Comparison of ENCODE assay signal across 8 cellular contexts in the genomic region with DNA sequence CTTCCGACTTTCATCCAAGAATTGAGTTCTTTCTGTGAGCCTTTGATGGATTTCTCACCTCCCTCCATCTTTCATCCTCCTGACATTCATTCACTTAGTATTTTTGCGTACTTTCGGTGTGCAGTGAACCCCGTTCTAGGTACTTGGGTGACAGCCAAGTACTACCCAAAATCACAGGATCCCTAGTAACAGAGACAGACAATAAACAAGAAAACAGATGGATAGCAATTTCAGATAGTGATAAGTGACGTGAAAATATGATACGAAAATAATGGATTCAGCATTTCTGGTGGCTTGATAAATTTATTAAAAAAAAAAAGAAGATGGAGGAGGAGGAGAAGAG. TPM values are rescaled to one million over a fixed set of nuclear protein-coding genes. Genes with fewer than 3 reads are reported as not detected.
DNase-seq lines count a peak whose midpoint lies in the region; ATAC-seq, FAIRE-seq and TF ChIP-seq lines count a peak whose summit lies in the region.

No MANE protein-coding gene starts in this region.

- H3K4me3 Mint-ChIP-seq in CD4-positive, alpha-beta T cell: peak overlapping the region; percentile 92

- H3K4me2 ChIP-seq in GM12878 (ENCODE audit: control insufficient read depth, insufficient read depth): peak overlapping the region; percentile 84

- FAIRE-seq in GM12878 (lab: Jason Lieb, UNC): no peak

- no peaks in the 10 kb centered on the region for H3K27me3 ChIP-seq in CD4-positive, alpha-beta T cell (ENCODE audit: control insufficient read depth, insufficient read depth, low read length)
- H3K27me3 ChIP-seq in GM12878 (replicated peaks in 1 of 2; ENCODE audit: control insufficient read depth in 2 of 2, insufficient read depth in 2 of 2, low read length in 1 of 2) (no peaks in the 10 kb centered on the region), muscle layer of colon (ENCODE audit: control insufficient read depth in 1 of 2, insufficient read depth in 2 of 2, low read length in 2 of 2) (no peaks in the 10 kb centered on the region)

- no peaks in the 10 kb centered on the region for H3K9me3 ChIP-seq in CD4-positive, alpha-beta T cell (ENCODE audit: control insufficient read depth, low read length)
- H3K9me3 ChIP-seq in GM12878 (replicated peaks; ENCODE audit: control insufficient read depth, insufficient read depth, low read length) (no peaks in the 10 kb centered on the region), muscle layer of colon (ENCODE audit: low read length) (no peaks in the 10 kb centered on the region)

- in situ Hi-C loops in GM12878 (cut with MboI): loop anchor here (10.0 kb wide), 2 partner anchors 432 to 582 kb away; no protein-coding TSS in a partner anchor

- H3K4me1 ChIP-seq in GM12878 (ENCODE audit: control insufficient read depth, insufficient read depth, low read length) (peaks cover 1% of the 10 kb centered on the region; the same call in 1 of the 2 replicates), muscle layer of colon (ENCODE audit: insufficient read depth, low read length) (peaks cover 16% of the 10 kb centered on the region)

- H3K9me3 Mint-ChIP-seq in CD4-positive, alpha-beta T cell: no peaks in the 10 kb centered on the region

- no peaks in the 10 kb centered on the region for H3K36me3 ChIP-seq in GM12878 (ENCODE audit: control insufficient read depth in 2 of 2, insufficient read depth in 2 of 2, low read length in 1 of 2)
- no peaks in the 10 kb centered on the region for H3K36me3 ChIP-seq in muscle layer of colon (ENCODE audit: insufficient read depth, low read length)

- no peak for TF ChIP-seq EP300 in GM12878 (IDR thresholded peaks at IDR 0.05; ENCODE audit: borderline replicate concordance in 1 of 2, control insufficient read depth in 1 of 2, low read depth in 2 of 2, low read length in 2 of 2)

- peaks cover 42% of the 10 kb centered on the region for H3K4me1 Mint-ChIP-seq in CD4-positive, alpha-beta T cell (ENCODE audit: low read depth)

- CTCF ChIA-PET in CD4-positive, alpha-beta T cell (lab: Charles Lee): interaction anchor here (1.5 kb wide), 1 partner anchor 18 kb away, joined by 4 read pairs; no protein-coding TSS in a partner anchor
- CTCF ChIA-PET in GM12878 (lab: Yijun Ruan, JAX): interaction anchor here (0.7 to 2.6 kb wide), 4 partner anchors 11 to 66 kb away, joined by 3 to 13 read pairs (median 4); no protein-coding TSS in a partner anchor

- BruUV-seq in GM12878 (replicated peaks; lab: Mats Ljungman, UMichigan): no TSS peak

- peak overlapping the region; percentile 98 for H2AFZ ChIP-seq in GM12878 (ENCODE audit: control insufficient read depth, low read depth, low read length)

- H3K36me3 Mint-ChIP-seq in CD4-positive, alpha-beta T cell (ENCODE audit: low read depth): peaks cover 32% of the 10 kb centered on the region

- intact Hi-C loops in CD4-positive, alpha-beta T cell (cut with DNase I, micrococcal nuclease): loop anchor here in 1 of 2 experiments (5.0 to 10.0 kb wide), 4 partner anchors 41 to 572 kb away; no protein-coding TSS in a partner anchor
- intact Hi-C loops in GM12878 (cut with micrococcal nuclease; ENCODE audit: unreplicated experiment): loop anchor here (5.0 kb wide), 1 partner anchor 81 kb away; no protein-coding TSS in a partner anchor

- H3K4me3 ChIP-seq in GM12878 (peak overlapping the region; percentile 88), muscle layer of colon (ENCODE audit: low read depth in 1 of 2, low read length in 2 of 2) (peak overlapping the region; percentile 77 to 92)

- H3K27ac ChIP-seq in CD4-positive, alpha-beta T cell (ENCODE audit: low read depth, low read length): peak overlapping the region; percentile 92
- H3K27ac ChIP-seq in GM12878 (ENCODE audit: control insufficient read depth, insufficient read depth) (no peak overlapping the region), muscle layer of colon (ENCODE audit: low read depth, low read length) (peak overlapping the region; percentile 91)

- no peaks in the 10 kb centered on the region for H4K20me1 ChIP-seq in GM12878 (ENCODE audit: control insufficient read depth, insufficient read depth)

- POLR2A ChIA-PET in CD4-positive, alpha-beta T cell (lab: Charles Lee): interaction anchor here (1.0 to 1.8 kb wide), 7 partner anchors 17 to 938 kb away, joined by 3 to 9 read pairs (median 3); no protein-coding TSS in a partner anchor
- POLR2A ChIA-PET in GM12878 (lab: Charles Lee): interaction anchor here (1.1 kb wide), 1 partner anchor 83 kb away, joined by 3 read pairs; no protein-coding TSS in a partner anchor

- H3K9ac ChIP-seq in GM12878 (ENCODE audit: control insufficient read depth, insufficient read depth, low read length): 0 out of 2 replicates have a peak overlapping the region, but pooled peaks have one; percentile 21
- H3K9ac ChIP-seq in muscle layer of colon (ENCODE audit: low read length): no peak overlapping the region

- TF ChIP-seq POLR2A in GM12878 (IDR thresholded peaks at IDR 0.05; ENCODE audit: low read depth, low read length): no peak

- RAD21 ChIA-PET in GM12878 (lab: Charles Lee; ENCODE audit: unreplicated experiment): interaction anchor here (0.9 to 2.2 kb wide), 9 partner anchors 9 to 128 kb away, joined by 3 to 7 read pairs (median 4); partner anchors contain the start of gene DYNC1LI1

- H3K27me3 Mint-ChIP-seq in CD4-positive, alpha-beta T cell: no peaks in the 10 kb centered on the region

- peak; percentile 15 for ATAC-seq in CD4-positive, alpha-beta T cell (ENCODE audit: poor library complexity)
- ATAC-seq in HG02943 (IDR thresholded peaks at IDR 0.05; ENCODE audit: low read depth, unreplicated experiment): peak; percentile 10
- peak; percentile 1; the same call in 2 of the 3 replicates for ATAC-seq in GM12878
- no peak for ATAC-seq in HG02973 (IDR thresholded peaks at IDR 0.05; ENCODE audit: unreplicated experiment)
- no peak for ATAC-seq in HG03520 (IDR thresholded peaks at IDR 0.05; ENCODE audit: unreplicated experiment)

- SMC1A ChIA-PET in GM12878 (lab: Charles Lee; ENCODE audit: uncharacterized antibody, unreplicated experiment): interaction anchor here (0.6 to 6.0 kb wide), 7 partner anchors 9 to 185 kb away, joined by 3 to 61 read pairs (median 5); no protein-coding TSS in a partner anchor

- TF ChIP-seq RAD21 in GM12878 (IDR thresholded peaks at IDR 0.05; ENCODE audit: insufficient read depth, low read depth, low read length): no peak

- WGBS in GM12878 (ENCODE audit: insufficient coverage, insufficient replicate concordance, low lambda C conversion rate, missing lambda C conversion rate): 0% methylated on average over 6 of the region's 6 CpGs

- peak overlapping the region; percentile 83 for H3K27ac Mint-ChIP-seq in CD4-positive, alpha-beta T cell

- no peak for TF ChIP-seq CTCF in CD4-positive, alpha-beta T cell (IDR thresholded peaks at IDR 0.05)
- TF ChIP-seq CTCF in GM12878 (IDR thresholded peaks at IDR 0.05 in 2 of 3, conservative IDR thresholded peaks at IDR 0.05 in 1 of 3; ENCODE audit: control insufficient read depth in 2 of 3, extremely low read depth in 1 of 3, insufficient read depth in 1 of 3, low read depth in 3 of 3, low read length in 3 of 3): no peak

- DNase-seq in CD4-positive, alpha-beta T cell: no peak
- DNase-seq in GM12878 (ENCODE audit: low read depth, low spot score): no peak
- no peak for DNase-seq in iPS-NIHi11 (ENCODE audit: low spot score)
- no peak for DNase-seq in AG08396 (ENCODE audit: low spot score)

- H3K79me2 ChIP-seq in GM12878 (ENCODE audit: control insufficient read depth, insufficient read depth, low read length): peaks cover 16% of the 10 kb centered on the region

TF ChIP-seq in GM12878, 131 proteins besides CTCF, POLR2A, EP300 and RAD21 (continues in another document):
- TF ChIP-seq, protein P1, sequence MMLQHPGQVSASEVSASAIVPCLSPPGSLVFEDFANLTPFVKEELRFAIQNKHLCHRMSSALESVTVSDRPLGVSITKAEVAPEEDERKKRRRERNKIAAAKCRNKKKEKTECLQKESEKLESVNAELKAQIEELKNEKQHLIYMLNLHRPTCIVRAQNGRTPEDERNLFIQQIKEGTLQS (IDR thresholded peaks at IDR 0.05; ENCODE audit: borderline replicate concordance, extremely low read depth, low read depth, low read length): no peak
- TF ChIP-seq ETV6 (conservative IDR thresholded peaks at IDR 0.05 in 1 of 2, IDR thresholded peaks at IDR 0.05 in 1 of 2; ENCODE audit: borderline replicate concordance in 1 of 2, low read depth in 1 of 2): no peak
- no peak for TF ChIP-seq SREBF1 (IDR thresholded peaks at IDR 0.05; ENCODE audit: low read length)
- TF ChIP-seq SMAD1 (IDR thresholded peaks at IDR 0.05; ENCODE audit: low read depth, partially characterized antibody): peak; percentile 38

RNA-seq across cellular contexts. Expression of gene CMTM6, which starts 0.3 kb away (rescaled TPM):
- 10 to 100 TPM; 36.5 to 37.8 TPM for total RNA-seq in CD4-positive, alpha-beta T cell
- total RNA-seq in GM12878 (2013; cell fraction: nucleolus; rRNA removed): 60.8 and 68.6 TPM in 2 replicates
- total RNA-seq in GM12878 (2014; rRNA removed): 61.8 and 75.1 TPM in 2 replicates
- 73.5 and 74.7 TPM in 2 replicates for total RNA-seq in GM12878 (2014; rRNA removed; fragmentation: Illumina TruSeq; extraction: Trizol)
- 51.2 and 54.4 TPM in 2 replicates for total RNA-seq in GM12878 (2021)
- 12.6 TPM for polyA plus RNA-seq in GM12878 (2011; ENCODE audit: low read depth)
- 92.6 and 138 TPM in 2 replicates for polyA plus RNA-seq in GM12878 (2011; rRNA removed)
- 32.5 and 34.3 TPM in 2 replicates for polyA plus RNA-seq in GM12878 (2011; cell fraction: cytosol; rRNA removed)
- polyA plus RNA-seq in GM12878 (2011; cell fraction: nucleus; rRNA removed): 15.2 and 17.9 TPM in 2 replicates
- polyA plus RNA-seq in GM12878 (2012): 19.5 and 21.1 TPM in 2 replicates
- 61.0 and 74.5 TPM in 2 replicates for polyA plus RNA-seq in GM12878 (2014; fragmentation: Illumina TruSeq; extraction: Trizol)
- polyA plus RNA-seq in GM12878 (2014; fragmentation: Nextera tagmentation; extraction: Ambion mirVana): 10 to 100 TPM; 27.1 to 39.0 TPM
- polyA plus RNA-seq in GM12878 (2014; rRNA removed): 43.9 and 52.4 TPM in 2 replicates
- polyA plus RNA-seq in GM12878 (2016; fragmentation: Nextera tagmentation; extraction: Ambion mirVana): 10 to 100 TPM; 92.3 to 97.3 TPM
- polyA minus RNA-seq in GM12878 (2011; rRNA and poly(A)+ RNA removed): 36.8 and 51.9 TPM in 2 replicates
- polyA minus RNA-seq in GM12878 (2011; cell fraction: cytosol; rRNA and poly(A)+ RNA removed): 16.0 and 22.4 TPM in 2 replicates
- polyA minus RNA-seq in GM12878 (2011; cell fraction: nucleus; rRNA and poly(A)+ RNA removed): 7.6 and 12.7 TPM in 2 replicates

Comparison
In these comparisons a context has a peak if more than half of its experiments do, and no peak if none do; other contexts are left out.
1. ATAC-seq: peak in CD4-positive, alpha-beta T cell (single experiment), HG02943 (single experiment) and GM12878 (single experiment); none in HG02973 (single experiment) and HG03520 (single experiment).